1 cellular context compared by ENCODE assay signal in the genomic region with DNA sequence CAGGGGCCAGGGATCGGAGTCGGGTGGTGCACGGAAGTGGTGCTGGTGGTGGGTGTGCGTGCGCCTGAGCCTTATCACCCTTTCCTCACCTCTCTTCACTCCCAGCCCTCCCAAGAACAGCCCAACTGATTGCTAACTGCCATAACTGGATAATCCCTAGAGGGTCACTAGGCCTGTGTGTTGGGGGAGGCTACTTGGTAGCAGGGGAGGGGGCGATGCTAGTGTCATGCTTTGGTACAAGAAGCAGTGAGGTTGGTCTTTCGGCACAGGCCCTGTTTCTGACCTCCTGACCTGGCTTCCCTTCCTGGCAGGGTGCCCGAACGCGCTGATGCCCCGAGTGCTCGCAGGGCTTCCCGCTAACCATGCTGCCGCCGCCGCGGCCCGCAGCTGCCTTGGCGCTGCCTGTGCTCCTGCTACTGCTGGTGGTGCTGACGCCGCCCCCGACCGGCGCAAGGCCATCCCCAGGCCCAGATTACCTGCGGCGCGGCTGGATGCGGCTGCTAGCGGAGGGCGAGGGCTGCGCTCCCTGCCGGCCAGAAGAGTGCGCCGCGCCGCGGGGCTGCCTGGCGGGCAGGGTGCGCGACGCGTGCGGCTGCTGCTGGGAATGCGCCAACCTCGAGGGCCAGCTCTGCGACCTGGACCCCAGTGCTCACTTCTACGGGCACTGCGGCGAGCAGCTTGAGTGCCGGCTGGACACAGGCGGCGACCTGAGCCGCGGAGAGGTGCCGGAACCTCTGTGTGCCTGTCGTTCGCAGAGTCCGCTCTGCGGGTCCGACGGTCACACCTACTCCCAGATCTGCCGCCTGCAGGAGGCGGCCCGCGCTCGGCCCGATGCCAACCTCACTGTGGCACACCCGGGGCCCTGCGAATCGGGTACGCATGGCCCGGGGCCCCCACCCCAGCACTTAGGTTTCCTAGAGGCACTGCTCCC.
A peak's percentile ranks its signal among the peaks of the same experiment; 100 is the strongest.
TF ChIP-seq lines count a peak whose summit lies in the region.

No MANE protein-coding gene starts in this region.

TF ChIP-seq in HepG2, 621 proteins besides CTCF, POLR2A, EP300 and RAD21 (continued from another document and continues in another):
- TF ChIP-seq HDAC2 (CRISPR knock-in tag; IDR thresholded peaks at IDR 0.05): peak; percentile 43
- TF ChIP-seq ZNF224 (CRISPR knock-in tag; IDR thresholded peaks at IDR 0.05): peak; percentile 97
- no peak for TF ChIP-seq RFX3 (CRISPR knock-in tag; IDR thresholded peaks at IDR 0.05)
- peak; percentile 74; the same call in 1 of the 2 replicates for TF ChIP-seq ZNF768 (CRISPR knock-in tag; IDR thresholded peaks at IDR 0.05)
- peak; percentile 80; the same call in 1 of the 2 replicates for TF ChIP-seq ZNF446 (CRISPR knock-in tag; IDR thresholded peaks at IDR 0.05)
- TF ChIP-seq FOXJ3 (CRISPR knock-in tag; IDR thresholded peaks at IDR 0.05; ENCODE audit: borderline replicate concordance): no peak
- no peak for TF ChIP-seq GPBP1L1 (CRISPR knock-in tag; IDR thresholded peaks at IDR 0.05)
- no peak for TF ChIP-seq FOXK2 (IDR thresholded peaks at IDR 0.05)
- no peak; the same call in 1 of the 2 replicates for TF ChIP-seq DR1 (CRISPR knock-in tag; IDR thresholded peaks at IDR 0.05)
- TF ChIP-seq, protein P1, sequence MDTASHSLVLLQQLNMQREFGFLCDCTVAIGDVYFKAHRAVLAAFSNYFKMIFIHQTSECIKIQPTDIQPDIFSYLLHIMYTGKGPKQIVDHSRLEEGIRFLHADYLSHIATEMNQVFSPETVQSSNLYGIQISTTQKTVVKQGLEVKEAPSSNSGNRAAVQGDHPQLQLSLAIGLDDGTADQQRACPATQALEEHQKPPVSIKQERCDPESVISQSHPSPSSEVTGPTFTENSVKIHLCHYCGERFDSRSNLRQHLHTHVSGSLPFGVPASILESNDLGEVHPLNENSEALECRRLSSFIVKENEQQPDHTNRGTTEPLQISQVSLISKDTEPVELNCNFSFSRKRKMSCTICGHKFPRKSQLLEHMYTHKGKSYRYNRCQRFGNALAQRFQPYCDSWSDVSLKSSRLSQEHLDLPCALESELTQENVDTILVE (CRISPR knock-in tag; IDR thresholded peaks at IDR 0.05): no peak
- peak; percentile 82 for TF ChIP-seq TAF15 (IDR thresholded peaks at IDR 0.05; ENCODE audit: low read depth, low read length, poor library complexity, severe bottlenecking)
- TF ChIP-seq RXRB (CRISPR knock-in tag; IDR thresholded peaks at IDR 0.05; ENCODE audit: borderline replicate concordance): peak; percentile 31; the same call in 1 of the 2 replicates
- TF ChIP-seq, protein P2, sequence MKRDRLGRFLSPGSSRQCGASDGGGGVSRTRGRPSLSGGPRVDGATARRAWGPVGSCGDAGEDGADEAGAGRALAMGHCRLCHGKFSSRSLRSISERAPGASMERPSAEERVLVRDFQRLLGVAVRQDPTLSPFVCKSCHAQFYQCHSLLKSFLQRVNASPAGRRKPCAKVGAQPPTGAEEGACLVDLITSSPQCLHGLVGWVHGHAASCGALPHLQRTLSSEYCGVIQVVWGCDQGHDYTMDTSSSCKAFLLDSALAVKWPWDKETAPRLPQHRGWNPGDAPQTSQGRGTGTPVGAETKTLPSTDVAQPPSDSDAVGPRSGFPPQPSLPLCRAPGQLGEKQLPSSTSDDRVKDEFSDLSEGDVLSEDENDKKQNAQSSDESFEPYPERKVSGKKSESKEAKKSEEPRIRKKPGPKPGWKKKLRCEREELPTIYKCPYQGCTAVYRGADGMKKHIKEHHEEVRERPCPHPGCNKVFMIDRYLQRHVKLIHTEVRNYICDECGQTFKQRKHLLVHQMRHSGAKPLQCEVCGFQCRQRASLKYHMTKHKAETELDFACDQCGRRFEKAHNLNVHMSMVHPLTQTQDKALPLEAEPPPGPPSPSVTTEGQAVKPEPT (CRISPR knock-in tag; IDR thresholded peaks at IDR 0.05; ENCODE audit: low read depth): no peak
- peak; percentile 20; the same call in 1 of the 2 replicates for TF ChIP-seq ZNF605 (CRISPR knock-in tag; IDR thresholded peaks at IDR 0.05)
- peak; percentile 88 for TF ChIP-seq MED1 (CRISPR knock-in tag; IDR thresholded peaks at IDR 0.05)
- no peak for TF ChIP-seq ZKSCAN5 (CRISPR knock-in tag; IDR thresholded peaks at IDR 0.05)
- no peak for TF ChIP-seq MBD4 (IDR thresholded peaks at IDR 0.05; ENCODE audit: borderline replicate concordance, low read length)
- peak; percentile 82 for TF ChIP-seq BORCS8-MEF2B (CRISPR knock-in tag; IDR thresholded peaks at IDR 0.05)
- TF ChIP-seq FOSL1 (CRISPR knock-in tag; IDR thresholded peaks at IDR 0.05; ENCODE audit: borderline replicate concordance): no peak; the same call in 1 of the 2 replicates
- TF ChIP-seq ZNF326 (CRISPR knock-in tag; IDR thresholded peaks at IDR 0.05; ENCODE audit: borderline replicate concordance): 0 out of 2 replicates have a peak, but pooled peaks have one; percentile 31
- TF ChIP-seq, protein P3, sequence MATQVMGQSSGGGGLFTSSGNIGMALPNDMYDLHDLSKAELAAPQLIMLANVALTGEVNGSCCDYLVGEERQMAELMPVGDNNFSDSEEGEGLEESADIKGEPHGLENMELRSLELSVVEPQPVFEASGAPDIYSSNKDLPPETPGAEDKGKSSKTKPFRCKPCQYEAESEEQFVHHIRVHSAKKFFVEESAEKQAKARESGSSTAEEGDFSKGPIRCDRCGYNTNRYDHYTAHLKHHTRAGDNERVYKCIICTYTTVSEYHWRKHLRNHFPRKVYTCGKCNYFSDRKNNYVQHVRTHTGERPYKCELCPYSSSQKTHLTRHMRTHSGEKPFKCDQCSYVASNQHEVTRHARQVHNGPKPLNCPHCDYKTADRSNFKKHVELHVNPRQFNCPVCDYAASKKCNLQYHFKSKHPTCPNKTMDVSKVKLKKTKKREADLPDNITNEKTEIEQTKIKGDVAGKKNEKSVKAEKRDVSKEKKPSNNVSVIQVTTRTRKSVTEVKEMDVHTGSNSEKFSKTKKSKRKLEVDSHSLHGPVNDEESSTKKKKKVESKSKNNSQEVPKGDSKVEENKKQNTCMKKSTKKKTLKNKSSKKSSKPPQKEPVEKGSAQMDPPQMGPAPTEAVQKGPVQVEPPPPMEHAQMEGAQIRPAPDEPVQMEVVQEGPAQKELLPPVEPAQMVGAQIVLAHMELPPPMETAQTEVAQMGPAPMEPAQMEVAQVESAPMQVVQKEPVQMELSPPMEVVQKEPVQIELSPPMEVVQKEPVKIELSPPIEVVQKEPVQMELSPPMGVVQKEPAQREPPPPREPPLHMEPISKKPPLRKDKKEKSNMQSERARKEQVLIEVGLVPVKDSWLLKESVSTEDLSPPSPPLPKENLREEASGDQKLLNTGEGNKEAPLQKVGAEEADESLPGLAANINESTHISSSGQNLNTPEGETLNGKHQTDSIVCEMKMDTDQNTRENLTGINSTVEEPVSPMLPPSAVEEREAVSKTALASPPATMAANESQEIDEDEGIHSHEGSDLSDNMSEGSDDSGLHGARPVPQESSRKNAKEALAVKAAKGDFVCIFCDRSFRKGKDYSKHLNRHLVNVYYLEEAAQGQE (IDR thresholded peaks at IDR 0.05; ENCODE audit: borderline replicate concordance in 1 of 2, low read depth in 1 of 2, low read length in 2 of 2): no peak; a peak in 1 of 4 replicates
- TF ChIP-seq CC2D1A (CRISPR knock-in tag; IDR thresholded peaks at IDR 0.05): 0 out of 2 replicates have a peak, but pooled peaks have one; percentile 29
- TF ChIP-seq SAP130 (CRISPR knock-in tag; IDR thresholded peaks at IDR 0.05; ENCODE audit: low read depth): peak; percentile 88
- peak; percentile 72 for TF ChIP-seq SALL1 (CRISPR knock-in tag; IDR thresholded peaks at IDR 0.05)
- TF ChIP-seq TRAFD1 (CRISPR knock-in tag; IDR thresholded peaks at IDR 0.05; ENCODE audit: borderline replicate concordance): no peak
- TF ChIP-seq ZNF101 (CRISPR knock-in tag; IDR thresholded peaks at IDR 0.05; ENCODE audit: borderline replicate concordance, low read depth): no peak; the same call in 1 of the 2 replicates
- TF ChIP-seq IRX3 (CRISPR knock-in tag; IDR thresholded peaks at IDR 0.05; ENCODE audit: borderline replicate concordance, low read depth): no peak
- TF ChIP-seq RNF219 (CRISPR knock-in tag; IDR thresholded peaks at IDR 0.05): no peak
- TF ChIP-seq GTF2F1 (IDR thresholded peaks at IDR 0.05; ENCODE audit: low read length): no peak
- peak; percentile 89 for TF ChIP-seq ZNF563 (CRISPR knock-in tag; IDR thresholded peaks at IDR 0.05)
- TF ChIP-seq, protein P4, sequence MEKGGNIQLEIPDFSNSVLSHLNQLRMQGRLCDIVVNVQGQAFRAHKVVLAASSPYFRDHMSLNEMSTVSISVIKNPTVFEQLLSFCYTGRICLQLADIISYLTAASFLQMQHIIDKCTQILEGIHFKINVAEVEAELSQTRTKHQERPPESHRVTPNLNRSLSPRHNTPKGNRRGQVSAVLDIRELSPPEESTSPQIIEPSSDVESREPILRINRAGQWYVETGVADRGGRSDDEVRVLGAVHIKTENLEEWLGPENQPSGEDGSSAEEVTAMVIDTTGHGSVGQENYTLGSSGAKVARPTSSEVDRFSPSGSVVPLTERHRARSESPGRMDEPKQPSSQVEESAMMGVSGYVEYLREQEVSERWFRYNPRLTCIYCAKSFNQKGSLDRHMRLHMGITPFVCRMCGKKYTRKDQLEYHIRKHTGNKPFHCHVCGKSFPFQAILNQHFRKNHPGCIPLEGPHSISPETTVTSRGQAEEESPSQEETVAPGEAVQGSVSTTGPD (CRISPR knock-in tag; IDR thresholded peaks at IDR 0.05): no peak
- peak; percentile 62; the same call in 1 of the 2 replicates for TF ChIP-seq ELF3 (CRISPR knock-in tag; IDR thresholded peaks at IDR 0.05)
- no peak for TF ChIP-seq NFE2L1 (CRISPR knock-in tag; IDR thresholded peaks at IDR 0.05; ENCODE audit: borderline replicate concordance)
- no peak for TF ChIP-seq ZMYM2 (CRISPR knock-in tag; IDR thresholded peaks at IDR 0.05)
- TF ChIP-seq KDM4B (CRISPR knock-in tag; IDR thresholded peaks at IDR 0.05): no peak
- no peak for TF ChIP-seq TBL1XR1 (IDR thresholded peaks at IDR 0.05; ENCODE audit: borderline replicate concordance, low read length, partially characterized antibody)
- no peak for TF ChIP-seq ZKSCAN1 (IDR thresholded peaks at IDR 0.05; ENCODE audit: low read length)
- TF ChIP-seq ZNF343 (CRISPR knock-in tag; IDR thresholded peaks at IDR 0.05): peak; percentile 81
- no peak; the same call in 1 of the 2 replicates for TF ChIP-seq CEBPG (CRISPR knock-in tag; IDR thresholded peaks at IDR 0.05)
- no peak for TF ChIP-seq ADNP (CRISPR knock-in tag; IDR thresholded peaks at IDR 0.05)
- TF ChIP-seq ZNF678 (CRISPR knock-in tag; IDR thresholded peaks at IDR 0.05): peak; percentile 86
- TF ChIP-seq TEAD2 (CRISPR knock-in tag; IDR thresholded peaks at IDR 0.05): 0 out of 2 replicates have a peak, but pooled peaks have one; percentile 72
- no peak; the same call in 1 of the 2 replicates for TF ChIP-seq NFYC (CRISPR knock-in tag; IDR thresholded peaks at IDR 0.05)
- TF ChIP-seq, protein P5, sequence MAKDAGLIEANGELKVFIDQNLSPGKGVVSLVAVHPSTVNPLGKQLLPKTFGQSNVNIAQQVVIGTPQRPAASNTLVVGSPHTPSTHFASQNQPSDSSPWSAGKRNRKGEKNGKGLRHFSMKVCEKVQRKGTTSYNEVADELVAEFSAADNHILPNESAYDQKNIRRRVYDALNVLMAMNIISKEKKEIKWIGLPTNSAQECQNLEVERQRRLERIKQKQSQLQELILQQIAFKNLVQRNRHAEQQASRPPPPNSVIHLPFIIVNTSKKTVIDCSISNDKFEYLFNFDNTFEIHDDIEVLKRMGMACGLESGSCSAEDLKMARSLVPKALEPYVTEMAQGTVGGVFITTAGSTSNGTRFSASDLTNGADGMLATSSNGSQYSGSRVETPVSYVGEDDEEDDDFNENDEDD (CRISPR knock-in tag; IDR thresholded peaks at IDR 0.05; ENCODE audit: borderline replicate concordance): peak; percentile 93
- peak; percentile 88 for TF ChIP-seq NRL (CRISPR knock-in tag; IDR thresholded peaks at IDR 0.05; ENCODE audit: borderline replicate concordance)
- peak; percentile 72; the same call in 1 of the 2 replicates for TF ChIP-seq CBX5 (CRISPR knock-in tag; IDR thresholded peaks at IDR 0.05; ENCODE audit: borderline replicate concordance)
- peak; percentile 81 for TF ChIP-seq BHLHE40 (IDR thresholded peaks at IDR 0.05; ENCODE audit: low read length)
- TF ChIP-seq ELF4 (CRISPR knock-in tag; IDR thresholded peaks at IDR 0.05; ENCODE audit: borderline replicate concordance): no peak
- no peak for TF ChIP-seq SNAPC5 (CRISPR knock-in tag; IDR thresholded peaks at IDR 0.05; ENCODE audit: borderline replicate concordance)
